20 cellular contexts compared by ENCODE assay signal in genomic region chr3:46902188-46902631, GRCh38. TPM values are rescaled to one million over a fixed set of nuclear protein-coding genes. Genes with fewer than 3 reads are reported as not detected.
A peak's percentile ranks its signal among the peaks of the same experiment; 100 is the strongest.
DNase-seq lines count a peak whose midpoint lies in the region; ATAC-seq, FAIRE-seq and TF ChIP-seq lines count a peak whose summit lies in the region.
"Had no signal": no experiment of that assay in that cellular context is flagged by ENCODE, and none has a peak within 500 bp of the region (broad histone marks: within the 10 kb centered on the region; RNA-seq: fewer than 3 reads in every experiment).

No MANE protein-coding gene starts in this region.

- H3K9ac ChIP-seq in HepG2 (ENCODE audit: insufficient read depth, low read depth, low read length) (no peak overlapping the region), neuronal stem cell (ENCODE audit: low read depth, low read length, poor library complexity) (no peak overlapping the region)
- H3K9ac ChIP-seq: BLaER1 treated with 17β-estradiol and CSF1 and Interleukin-3, amounts not matched to agents 10 nM and 100 nM; GM23248 had no signal

- TF ChIP-seq CTCF in right lobe of liver (IDR thresholded peaks at IDR 0.05) (no peak), HepG2 (CRISPR knock-in tag; IDR thresholded peaks at IDR 0.05) (no peak)

- peak overlapping the region; percentile 19 for H3K18ac ChIP-seq in neuronal stem cell (ENCODE audit: low read length)

- no peak overlapping the region for H3K14ac ChIP-seq in neuronal stem cell (ENCODE audit: low read length)

- no TSS peak for BruUV-seq in HepG2 (replicated peaks; lab: Mats Ljungman, UMichigan)

- no peak overlapping the region for H2BK120ac ChIP-seq in neuronal stem cell (ENCODE audit: low read depth, low read length)

- no peak overlapping the region for H3K4me3 Mint-ChIP-seq in activated naive CD8-positive, alpha-beta T cell treated with anti-CD3 and anti-CD28 coated beads, Interleukin-2, amount 10 ng/mL, durations not matched to agents 7 days and 5 days
- H3K4me3 Mint-ChIP-seq in activated naive CD8-positive, alpha-beta T cell treated with anti-CD3 and anti-CD28 coated beads for 36 hours = no peak overlapping the region
- H3K4me3 Mint-ChIP-seq: CD4-positive, alpha-beta T cell had no signal

- H2AK5ac ChIP-seq in neuronal stem cell (ENCODE audit: low read depth, low read length) = no peak overlapping the region

- no peak overlapping the region for H4K91ac ChIP-seq in neuronal stem cell (ENCODE audit: low read depth, low read length, poor library complexity)

- no peak overlapping the region for H2BK12ac ChIP-seq in neuronal stem cell (ENCODE audit: low read length)

- peaks cover 3% of the 10 kb centered on the region for H3K4me1 Mint-ChIP-seq in activated naive CD8-positive, alpha-beta T cell treated with anti-CD3 and anti-CD28 coated beads, Interleukin-2, amount 10 ng/mL, durations not matched to agents 7 days and 5 days
- no peaks in the 10 kb centered on the region for H3K4me1 Mint-ChIP-seq in activated naive CD8-positive, alpha-beta T cell treated with anti-CD3 and anti-CD28 coated beads for 36 hours

- in situ Hi-C loops in HepG2 (cut with HindIII; ENCODE audit: extremely low pct_ligation_motif_present, low pct_unique_long_range_greater_than_20kb) = no loop called here

- no peak overlapping the region for H3K27ac ChIP-seq in right lobe of liver
- H3K27ac ChIP-seq in HepG2 (ENCODE audit: extremely low read length, insufficient read depth, low read length) = no peak overlapping the region
- H3K27ac ChIP-seq in neuronal stem cell (replicated peaks; ENCODE audit: low read length) = no peak overlapping the region
- no peak overlapping the region for H3K27ac ChIP-seq in aorta (ENCODE audit: low read depth in 1 of 2, low read length in 2 of 2)
- H3K27ac ChIP-seq: 22Rv1, GM23248 had no signal

- TF ChIP-seq EP300 in HepG2 (IDR thresholded peaks at IDR 0.05; ENCODE audit: low read depth in 2 of 2, low read length in 2 of 2) (no peak), HepG2 (CRISPR knock-in tag; IDR thresholded peaks at IDR 0.05; ENCODE audit: borderline replicate concordance) (no peak)

- H3K79me2 ChIP-seq in HepG2 (ENCODE audit: insufficient read depth, low read length) = no peaks in the 10 kb centered on the region

- H3K4me3 ChIP-seq in right lobe of liver = no peak overlapping the region
- no peak overlapping the region for H3K4me3 ChIP-seq in HepG2 (replicated peaks in 1 of 3; ENCODE audit: insufficient read depth in 1 of 3, low read depth in 2 of 3, low read length in 3 of 3)
- no peak overlapping the region for H3K4me3 ChIP-seq in neuronal stem cell (ENCODE audit: low read length in 2 of 2)
- no peak overlapping the region for H3K4me3 ChIP-seq in aorta (ENCODE audit: low read length in 2 of 2)
- H3K4me3 ChIP-seq: BLaER1 treated with 17β-estradiol and CSF1 and Interleukin-3, amounts not matched to agents 10 nM and 100 nM; GM12878; GM23248 had no signal

- peaks cover 2% of the 10 kb centered on the region for H3K79me1 ChIP-seq in neuronal stem cell (ENCODE audit: low read depth, low read length)

- no peaks in the 10 kb centered on the region for H3K27me3 ChIP-seq in right lobe of liver
- peaks cover 6 to 32% of the 10 kb centered on the region in 2 experiments; a peak in 3 of 5 replicates for H3K27me3 ChIP-seq in HepG2 (ENCODE audit: control insufficient read depth in 1 of 2, insufficient read depth in 2 of 2, low read length in 2 of 2)
- H3K27me3 ChIP-seq in neuronal stem cell (ENCODE audit: control insufficient read depth in 3 of 3, insufficient read depth in 3 of 3, low read depth in 1 of 3, low read length in 3 of 3) = peaks cover 0 to 6% (median 5%) of the 10 kb centered on the region in 3 experiments
- no peaks in the 10 kb centered on the region for H3K27me3 ChIP-seq in aorta (ENCODE audit: control insufficient read depth in 1 of 2, insufficient read depth in 2 of 2, low read length in 1 of 2)

- intact Hi-C loops in right lobe of liver (cut with DNase I) (loop anchor here (5.0 to 10.0 kb wide), 3 partner anchors 47 to 195 kb away; no protein-coding TSS in a partner anchor), HepG2 (cut with micrococcal nuclease; ENCODE audit: unreplicated experiment) (no loop called here), aorta (cut with DNase I) (no loop called here)

- POLR2A ChIA-PET in activated naive CD8-positive, alpha-beta T cell treated with anti-CD3 and anti-CD28 coated beads, Interleukin-2, amount 10 ng/mL, durations not matched to agents 7 days and 5 days (lab: Charles Lee) = no interaction called here
- POLR2A ChIA-PET in HepG2 (lab: Yijun Ruan, JAX) = no interaction called here

- peak overlapping the region; percentile 10 for H3K23ac ChIP-seq in neuronal stem cell (ENCODE audit: low read depth, low read length, poor library complexity)

- TF ChIP-seq POLR2A in right lobe of liver (IDR thresholded peaks at IDR 0.05) (no peak), HepG2 (IDR thresholded peaks at IDR 0.05; ENCODE audit: insufficient read depth in 1 of 2, low read depth in 2 of 2, low read length in 2 of 2) (no peak)

- no peaks in the 10 kb centered on the region for H3K36me3 ChIP-seq in right lobe of liver
- H3K36me3 ChIP-seq in HepG2 (replicated peaks in 1 of 2; ENCODE audit: control insufficient read depth in 1 of 2, insufficient read depth in 2 of 2, low read length in 2 of 2) = no peaks in the 10 kb centered on the region
- H3K36me3 ChIP-seq in neuronal stem cell (replicated peaks in 1 of 2; ENCODE audit: control insufficient read depth in 2 of 2, insufficient read depth in 2 of 2, low read length in 2 of 2) = no peaks in the 10 kb centered on the region
- H3K36me3 ChIP-seq in aorta (ENCODE audit: control insufficient read depth in 1 of 2, insufficient read depth in 2 of 2, low read length in 1 of 2) = no peaks in the 10 kb centered on the region
- H3K36me3 ChIP-seq: BLaER1 treated with 17β-estradiol and CSF1 and Interleukin-3, amounts not matched to agents 10 nM and 100 nM had no signal

- DNase-seq in activated naive CD8-positive, alpha-beta T cell treated with anti-CD3 and anti-CD28 coated beads, Interleukin-2, amount 10 ng/mL, durations not matched to agents 7 days and 5 days = peak; percentile 27
- no peak for DNase-seq in activated naive CD8-positive, alpha-beta T cell treated with anti-CD3 and anti-CD28 coated beads for 36 hours
- DNase-seq in right lobe of liver (peak in 2 of 3 donors; percentile 13 to 50), HepG2 (ENCODE audit: low spot score) (no peak), neuronal stem cell (ENCODE audit: low spot score) (no peak), aorta (peak; percentile 38 to 69)
- DNase-seq: ACHN; Calu3; CD4-positive, alpha-beta T cell; DMS79; GM23248 had no signal

- CTCF ChIA-PET in HepG2 (lab: Yijun Ruan, JAX; ENCODE audit: low intra/inter-chr PET ratio, low total read pairs) = no interaction called here

- H4K20me1 ChIP-seq in HepG2 (ENCODE audit: insufficient read depth, low read length) = no peaks in the 10 kb centered on the region

- no peaks in the 10 kb centered on the region for H3K36me3 Mint-ChIP-seq in activated naive CD8-positive, alpha-beta T cell treated with anti-CD3 and anti-CD28 coated beads, Interleukin-2, amount 10 ng/mL, durations not matched to agents 7 days and 5 days
- H3K36me3 Mint-ChIP-seq in activated naive CD8-positive, alpha-beta T cell treated with anti-CD3 and anti-CD28 coated beads for 36 hours = no peaks in the 10 kb centered on the region

- H3K4me2 ChIP-seq in HepG2 (ENCODE audit: low read depth, low read length) (no peak overlapping the region), neuronal stem cell (ENCODE audit: insufficient read depth, low read length, poor library complexity, severe bottlenecking) (no peak overlapping the region)

- 80% methylated on average over 1 of the region's 15 CpGs for WGBS in right lobe of liver (ENCODE audit: insufficient coverage, low coverage, low lambda C conversion rate, missing lambda C conversion rate)
- WGBS in HepG2 (ENCODE audit: low lambda C conversion rate) = 38% methylated on average over 13 of the region's 15 CpGs
- no CpG with 5 or more reads among the region's 15 CpGs for WGBS in neuronal stem cell (ENCODE audit: extremely low coverage in 2 of 2, insufficient read length in 2 of 2, insufficient replicate concordance in 1 of 2), 2 donors
- 97% methylated on average over 15 of the region's 15 CpGs for WGBS in aorta, 2 donors

- H2BK15ac ChIP-seq in neuronal stem cell (ENCODE audit: low read length) = peak overlapping the region; percentile 49

- H3K4me1 ChIP-seq in right lobe of liver = no peaks in the 10 kb centered on the region
- no peaks in the 10 kb centered on the region for H3K4me1 ChIP-seq in HepG2 (ENCODE audit: insufficient read depth, low read length)
- H3K4me1 ChIP-seq in neuronal stem cell (ENCODE audit: control insufficient read depth in 2 of 2, insufficient read depth in 1 of 2, low read depth in 1 of 2, low read length in 2 of 2) = no peaks in the 10 kb centered on the region
- H3K4me1 ChIP-seq in aorta (ENCODE audit: control insufficient read depth in 1 of 2, insufficient read depth in 2 of 2, low read length in 2 of 2) = no peaks in the 10 kb centered on the region

- H4K8ac ChIP-seq in neuronal stem cell (ENCODE audit: low read depth, low read length) = no peak overlapping the region

- FAIRE-seq in HepG2 (lab: Jason Lieb, UNC) = no peak
- FAIRE-seq: GM12878, GM18507, H54 had no signal

- H3K9me3 ChIP-seq in right lobe of liver = no peaks in the 10 kb centered on the region
- H3K9me3 ChIP-seq in HepG2 (ENCODE audit: low read length) = no peaks in the 10 kb centered on the region
- peaks cover 0 to 2% of the 10 kb centered on the region in 2 donors for H3K9me3 ChIP-seq in neuronal stem cell (replicated peaks in 1 of 2; ENCODE audit: control insufficient read depth in 2 of 2, insufficient read depth in 1 of 2, low read depth in 1 of 2, low read length in 2 of 2)
- H3K9me3 ChIP-seq in aorta (ENCODE audit: control insufficient read depth, low read length) = no peaks in the 10 kb centered on the region
- H3K9me3 ChIP-seq: BLaER1 treated with 17β-estradiol and CSF1 and Interleukin-3, amounts not matched to agents 10 nM and 100 nM had no signal

- H2BK5ac ChIP-seq in neuronal stem cell (ENCODE audit: low read length) = no peak overlapping the region

- no peak for TF ChIP-seq RAD21 in HepG2 (CRISPR knock-in tag; IDR thresholded peaks at IDR 0.05)

- H2AFZ ChIP-seq in HepG2 (ENCODE audit: low read length) = no peak overlapping the region
- no peak overlapping the region for H2AFZ ChIP-seq in neuronal stem cell (ENCODE audit: low read length)
- H2AFZ ChIP-seq: GM23248 had no signal

- peaks cover 12% of the 10 kb centered on the region for H3K27me3 Mint-ChIP-seq in activated naive CD8-positive, alpha-beta T cell treated with anti-CD3 and anti-CD28 coated beads, Interleukin-2, amount 10 ng/mL, durations not matched to agents 7 days and 5 days
- H3K27me3 Mint-ChIP-seq in activated naive CD8-positive, alpha-beta T cell treated with anti-CD3 and anti-CD28 coated beads for 36 hours = peaks cover 19% of the 10 kb centered on the region

- H3K27ac Mint-ChIP-seq in activated naive CD8-positive, alpha-beta T cell treated with anti-CD3 and anti-CD28 coated beads, Interleukin-2, amount 10 ng/mL, durations not matched to agents 7 days and 5 days = no peak overlapping the region
- H3K27ac Mint-ChIP-seq in activated naive CD8-positive, alpha-beta T cell treated with anti-CD3 and anti-CD28 coated beads for 36 hours = no peak overlapping the region
- H3K27ac Mint-ChIP-seq: CD4-positive, alpha-beta T cell had no signal

- no peaks in the 10 kb centered on the region for H3K9me3 Mint-ChIP-seq in activated naive CD8-positive, alpha-beta T cell treated with anti-CD3 and anti-CD28 coated beads, Interleukin-2, amount 10 ng/mL, durations not matched to agents 7 days and 5 days
- no peaks in the 10 kb centered on the region for H3K9me3 Mint-ChIP-seq in activated naive CD8-positive, alpha-beta T cell treated with anti-CD3 and anti-CD28 coated beads for 36 hours
- H3K9me3 Mint-ChIP-seq: CD4-positive, alpha-beta T cell had no signal

- no peak for ATAC-seq in activated naive CD8-positive, alpha-beta T cell treated with anti-CD3 and anti-CD28 coated beads, Interleukin-2, amount 10 ng/mL, durations not matched to agents 7 days and 5 days (ENCODE audit: low read depth)
- ATAC-seq in right lobe of liver = no peak
- ATAC-seq in HepG2 = no peak
- ATAC-seq in aorta (ENCODE audit: low FRiP score) = no peak
- no peak for ATAC-seq in GM18861 (IDR thresholded peaks at IDR 0.05; ENCODE audit: unreplicated experiment)
- ATAC-seq in SK-N-SH treated with all-trans-retinoic acid at 6 μM for 48 hours = no peak
- ATAC-seq: GM12878, HCT116 had no signal

- no peak overlapping the region for H3K4ac ChIP-seq in neuronal stem cell (ENCODE audit: low read length)

RNA-seq across cellular contexts. Expression of gene PTH1R, which starts 24.7 kb away (rescaled TPM):
- total RNA-seq in activated naive CD8-positive, alpha-beta T cell treated with anti-CD3 and anti-CD28 coated beads, Interleukin-2, amount 10 ng/mL, durations not matched to agents 7 days and 5 days = not detected
- total RNA-seq in activated naive CD8-positive, alpha-beta T cell treated with anti-CD3 and anti-CD28 coated beads for 36 hours = not detected
- 10 to 100 TPM in 5 of 6 experiments, 1 to 10 TPM in 1; 6.1 to 32.5 (median 16.0) TPM for total RNA-seq in right lobe of liver
- not detected in 2 replicates for total RNA-seq in HepG2 (2016; rRNA removed; fragmentation: Illumina TruSeq; extraction: Trizol)
- total RNA-seq in HepG2 (2016; cell fraction: cytosol; rRNA removed; fragmentation: Illumina TruSeq; extraction: Trizol; ENCODE audit: low read depth) = not detected in 2 replicates
- not detected in 2 replicates for total RNA-seq in HepG2 (2016; cell fraction: insoluble cytoplasmic fraction; rRNA removed; fragmentation: Illumina TruSeq; extraction: Trizol)
- total RNA-seq in HepG2 (2016; cell fraction: membrane; rRNA removed; fragmentation: Illumina TruSeq; extraction: Trizol) = not detected in 2 replicates
- not detected in 2 replicates for total RNA-seq in HepG2 (2016; cell fraction: nucleus; rRNA removed; fragmentation: Illumina TruSeq; extraction: Trizol)
- polyA plus RNA-seq in HepG2 (2011; rRNA removed) = not detected in 2 replicates
- polyA plus RNA-seq in HepG2 (2011; cell fraction: cytosol; rRNA removed) = not detected in 2 replicates
- 0.10 TPM in 1 of 2 replicates, not detected in the other for polyA plus RNA-seq in HepG2 (2011; cell fraction: nucleus; rRNA removed)
- not detected in 2 replicates for polyA plus RNA-seq in HepG2 (2012)
- polyA plus RNA-seq in HepG2 (2016; cell fraction: cytosol; fragmentation: Illumina TruSeq; extraction: Trizol; ENCODE audit: low read depth) = not detected in 2 replicates
- polyA plus RNA-seq in HepG2 (2016; cell fraction: insoluble cytoplasmic fraction; fragmentation: Illumina TruSeq; extraction: Trizol; ENCODE audit: low read depth) = not detected in 2 replicates
- not detected in 2 replicates for polyA plus RNA-seq in HepG2 (2016; cell fraction: membrane; fragmentation: Illumina TruSeq; extraction: Trizol; ENCODE audit: low read depth)
- polyA plus RNA-seq in HepG2 (2016; cell fraction: nucleus; fragmentation: Illumina TruSeq; extraction: Trizol; ENCODE audit: insufficient read depth, low read depth) = not detected in 2 replicates
- polyA minus RNA-seq in HepG2 (2011; rRNA and poly(A)+ RNA removed; ENCODE audit: low replicate concordance) = not detected in 2 replicates
- polyA minus RNA-seq in HepG2 (2011; cell fraction: cytosol; rRNA and poly(A)+ RNA removed) = not detected in 2 replicates
- not detected in 2 replicates for polyA minus RNA-seq in HepG2 (2011; cell fraction: nucleus; rRNA and poly(A)+ RNA removed)
- 2.2 TPM for polyA plus RNA-seq in neuronal stem cell (2013, experiment 1 of 2)
- polyA plus RNA-seq in neuronal stem cell (2013, experiment 2 of 2) = 2.6 TPM
- 1 to 10 TPM; 6.6 to 6.7 TPM for total RNA-seq in aorta
- polyA plus RNA-seq in aorta = 10 to 100 TPM in 1 of 2 donors, 1 to 10 TPM in 1; 8.4 to 38.6 TPM
- total RNA-seq: Calu3; CD4-positive, alpha-beta T cell; GM12878; HT-29 had no signal
- polyA plus RNA-seq: GM12878 had no signal

RNA-seq across cellular contexts. Expression of gene MYL3, which starts 39.0 kb away (rescaled TPM):
- total RNA-seq in activated naive CD8-positive, alpha-beta T cell treated with anti-CD3 and anti-CD28 coated beads, Interleukin-2, amount 10 ng/mL, durations not matched to agents 7 days and 5 days = not detected
- not detected for total RNA-seq in activated naive CD8-positive, alpha-beta T cell treated with anti-CD3 and anti-CD28 coated beads for 36 hours
- total RNA-seq in right lobe of liver (1 to 10 TPM in 3 of 6 experiments, under 1 TPM in 3; 0.37 to 2.0 (median 1.00) TPM), HepG2 (2016; rRNA removed; fragmentation: Illumina TruSeq; extraction: Trizol) (not detected in 2 replicates), aorta (1 to 10 TPM; 1.8 to 3.0 TPM)
- not detected in 2 replicates for total RNA-seq in HepG2 (2016; cell fraction: cytosol; rRNA removed; fragmentation: Illumina TruSeq; extraction: Trizol; ENCODE audit: low read depth)
- total RNA-seq in HepG2 (2016; cell fraction: insoluble cytoplasmic fraction; rRNA removed; fragmentation: Illumina TruSeq; extraction: Trizol) = not detected in 2 replicates
- total RNA-seq in HepG2 (2016; cell fraction: membrane; rRNA removed; fragmentation: Illumina TruSeq; extraction: Trizol) = not detected in 2 replicates
- not detected in 2 replicates for total RNA-seq in HepG2 (2016; cell fraction: nucleus; rRNA removed; fragmentation: Illumina TruSeq; extraction: Trizol)
- polyA plus RNA-seq in HepG2 (2011; rRNA removed) (0.13 TPM in 1 of 2 replicates, not detected in the other), aorta (10 to 100 TPM in 1 of 2 donors, 1 to 10 TPM in 1; 2.6 to 14.3 TPM)
- polyA plus RNA-seq in HepG2 (2011; cell fraction: cytosol; rRNA removed) = 0.06 TPM in 1 of 2 replicates, not detected in the other
- polyA plus RNA-seq in HepG2 (2011; cell fraction: nucleus; rRNA removed) = not detected in 2 replicates
- not detected in 2 replicates for polyA plus RNA-seq in HepG2 (2012)
- polyA plus RNA-seq in HepG2 (2016; cell fraction: cytosol; fragmentation: Illumina TruSeq; extraction: Trizol; ENCODE audit: low read depth) = not detected in 2 replicates
- polyA plus RNA-seq in HepG2 (2016; cell fraction: insoluble cytoplasmic fraction; fragmentation: Illumina TruSeq; extraction: Trizol; ENCODE audit: low read depth) = not detected in 2 replicates
- not detected in 2 replicates for polyA plus RNA-seq in HepG2 (2016; cell fraction: membrane; fragmentation: Illumina TruSeq; extraction: Trizol; ENCODE audit: low read depth)
- polyA plus RNA-seq in HepG2 (2016; cell fraction: nucleus; fragmentation: Illumina TruSeq; extraction: Trizol; ENCODE audit: insufficient read depth, low read depth) = not detected in 2 replicates
- polyA minus RNA-seq in HepG2 (2011; rRNA and poly(A)+ RNA removed; ENCODE audit: low replicate concordance) = 0.16 TPM in 1 of 2 replicates, not detected in the other
- polyA minus RNA-seq in HepG2 (2011; cell fraction: cytosol; rRNA and poly(A)+ RNA removed) = not detected in 2 replicates
- not detected in 2 replicates for polyA minus RNA-seq in HepG2 (2011; cell fraction: nucleus; rRNA and poly(A)+ RNA removed)
- 0.26 TPM for polyA plus RNA-seq in neuronal stem cell (2013, experiment 1 of 2)
- polyA plus RNA-seq in neuronal stem cell (2013, experiment 2 of 2) = 0.25 TPM
- total RNA-seq: Calu3; CD4-positive, alpha-beta T cell; GM12878; GM23248; HT-29 had no signal
- polyA plus RNA-seq: GM23248 had no signal

Comparison
In these comparisons a context has a peak if more than half of its experiments do, and no peak if none do; other contexts are left out.
1. DNase-seq: peak in activated naive CD8-positive, alpha-beta T cell treated with anti-CD3 and anti-CD28 coated beads, Interleukin-2, amount 10 ng/mL, durations not matched to agents 7 days and 5 days (single experiment), right lobe of liver (2 of 3) and aorta (2 of 2); none in activated naive CD8-positive, alpha-beta T cell treated with anti-CD3 and anti-CD28 coated beads for 36 hours (single experiment), HepG2 (single experiment) and neuronal stem cell (single experiment).
2. intact Hi-C loops: an anchor here in right lobe of liver (5.0 to 10.0 kb wide); none called in HepG2 and aorta.